In the genomic region with DNA sequence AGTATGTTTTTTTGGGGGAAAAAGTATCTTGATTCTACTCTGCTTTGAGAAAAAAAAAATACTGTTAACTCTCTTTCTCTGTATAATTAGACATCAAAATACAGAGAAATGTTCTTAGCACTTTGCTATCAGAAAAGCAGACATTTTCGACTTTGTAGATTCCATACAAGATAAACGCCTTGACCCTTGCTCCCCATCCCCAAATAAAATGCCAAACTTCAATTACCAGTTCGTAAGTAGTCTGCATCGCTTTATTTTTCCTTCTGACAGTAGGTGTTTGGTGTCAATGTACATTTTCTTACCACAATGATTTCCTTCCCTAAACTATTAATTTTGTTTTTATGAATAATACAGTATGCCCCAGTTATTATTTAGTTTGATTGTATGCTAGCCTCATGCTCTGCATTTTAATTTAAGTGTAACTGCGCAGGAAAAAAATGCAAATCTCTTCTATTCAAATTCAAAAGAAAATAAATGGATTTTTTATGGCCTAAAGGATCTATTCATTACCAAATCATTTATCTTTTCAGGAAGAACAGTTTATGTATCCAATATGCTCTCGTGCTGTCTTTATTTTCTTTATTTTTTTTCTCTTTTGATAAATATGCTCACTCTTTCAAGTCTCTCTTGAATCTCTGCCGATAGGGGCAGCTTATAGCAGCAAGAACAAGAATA, we compare ENCODE assay signal across 1 cellular context.
TF ChIP-seq lines count a peak whose summit lies in the region.

No MANE protein-coding gene starts in this region.

TF ChIP-seq in H1, 55 proteins besides CTCF, POLR2A, EP300 and RAD21 (continued from another document):
- TF ChIP-seq KDM1A (IDR thresholded peaks at IDR 0.05; ENCODE audit: borderline replicate concordance, low read length) (no peak), HDAC6 (IDR thresholded peaks at IDR 0.05; ENCODE audit: low read depth, low read length) (no peak), NANOG (IDR thresholded peaks at IDR 0.05; ENCODE audit: insufficient read depth, low read depth, low read length, poor library complexity, severe bottlenecking) (no peak), KDM5A (IDR thresholded peaks at IDR 0.05; ENCODE audit: low read length) (no peak), SP4 (IDR thresholded peaks at IDR 0.05; ENCODE audit: low read length) (no peak)
TF ChIP-seq in H1: peak in this region for 0.
